18 cellular contexts compared by ENCODE assay signal in the genomic region with DNA sequence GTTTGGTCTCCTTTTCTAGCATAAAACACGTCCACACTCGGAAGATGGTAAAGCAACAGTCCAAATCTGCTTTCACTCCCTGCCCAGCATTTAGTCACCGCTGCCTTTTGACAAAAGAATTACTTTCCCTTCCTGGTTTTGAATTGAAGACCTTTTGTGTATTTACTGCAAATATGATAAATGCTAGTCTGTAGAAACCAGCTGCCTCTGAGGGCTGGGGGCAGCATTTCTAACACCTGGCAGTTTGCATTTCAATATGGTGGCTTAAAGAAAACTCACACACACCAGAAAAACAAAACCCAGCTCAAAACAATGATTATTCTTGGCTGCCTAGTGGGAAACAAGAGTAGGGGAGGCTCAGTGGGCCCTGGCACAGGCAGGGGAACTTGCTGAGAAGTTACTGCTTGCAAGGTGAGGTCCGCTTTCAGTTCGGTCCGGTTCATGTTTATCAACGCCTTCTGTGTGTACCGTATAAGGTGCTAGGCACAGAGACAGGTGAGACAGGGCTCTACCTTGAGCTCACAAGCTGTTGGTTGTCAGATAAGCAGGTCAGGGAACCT. TPM values are rescaled to one million over a fixed set of nuclear protein-coding genes. Genes with fewer than 3 reads are reported as not detected.
DNase-seq lines count a peak whose midpoint lies in the region; ATAC-seq, FAIRE-seq and TF ChIP-seq lines count a peak whose summit lies in the region.
"Had no signal": no experiment of that assay in that cellular context is flagged by ENCODE, and none has a peak within 500 bp of the region (broad histone marks: within the 10 kb centered on the region; RNA-seq: fewer than 3 reads in every experiment).

No MANE protein-coding gene starts in this region.

- H3K36me3 Mint-ChIP-seq in astrocyte (ENCODE audit: low read depth, unreplicated experiment) = peaks cover 14% of the 10 kb centered on the region
- H3K36me3 Mint-ChIP-seq: natural killer cell treated with Interleukin-12 subunit alpha and Interleukin-12 subunit beta and Interleukin-15 and Interleukin-18, amount 100 ng/mL, for 72 hours had no signal

- peak overlapping the region; percentile 22 for H3K4me2 ChIP-seq in astrocyte (ENCODE audit: low read length)
- H3K4me2 ChIP-seq in parathyroid adenoma (ENCODE audit: low read length) = no peak overlapping the region

- no peak for FAIRE-seq in astrocyte (lab: Jason Lieb, UNC)
- FAIRE-seq: islet of Langerhans, urothelium cell line had no signal

- H3K4me3 ChIP-seq in astrocyte (ENCODE audit: insufficient read depth, low read depth, low read length) (no peak overlapping the region), parathyroid adenoma (ENCODE audit: low read depth, low read length) (no peak overlapping the region), coronary artery (no peak overlapping the region)

- H2AFZ ChIP-seq in astrocyte (ENCODE audit: low read depth, low read length) (no peak overlapping the region), parathyroid adenoma (no peak overlapping the region)

- no peaks in the 10 kb centered on the region for H3K79me2 ChIP-seq in astrocyte (ENCODE audit: insufficient read depth, low read length)
- H3K79me2 ChIP-seq in parathyroid adenoma = peaks cover 91% of the 10 kb centered on the region

- H3K27ac ChIP-seq in astrocyte (ENCODE audit: low read depth, low read length) (no peak overlapping the region), parathyroid adenoma (peak overlapping the region; percentile 45), coronary artery (no peak overlapping the region)

- no peaks in the 10 kb centered on the region for H3K27me3 Mint-ChIP-seq in astrocyte (ENCODE audit: low read depth, unreplicated experiment)
- H3K27me3 Mint-ChIP-seq: natural killer cell treated with Interleukin-12 subunit alpha and Interleukin-12 subunit beta and Interleukin-15 and Interleukin-18, amount 100 ng/mL, for 72 hours had no signal

- H4K20me1 ChIP-seq in astrocyte (ENCODE audit: insufficient read depth, low read length) = peaks cover 71% of the 10 kb centered on the region

- H3K4me1 ChIP-seq in astrocyte (ENCODE audit: insufficient read depth, low read length) (no peaks in the 10 kb centered on the region), parathyroid adenoma (peaks cover 29% of the 10 kb centered on the region)

- peaks cover 8% of the 10 kb centered on the region for H3K4me1 Mint-ChIP-seq in astrocyte (ENCODE audit: low read depth, unreplicated experiment)

- no peak overlapping the region for H3K4me3 Mint-ChIP-seq in astrocyte (ENCODE audit: unreplicated experiment)
- H3K4me3 Mint-ChIP-seq: activated naive CD4-positive, alpha-beta T cell treated with anti-CD3 and anti-CD28 coated beads for 36 hours; natural killer cell treated with Interleukin-12 subunit alpha and Interleukin-12 subunit beta and Interleukin-15 and Interleukin-18, amount 100 ng/mL, for 72 hours had no signal

- no peaks in the 10 kb centered on the region for H3K9me3 Mint-ChIP-seq in astrocyte (ENCODE audit: unreplicated experiment)
- H3K9me3 Mint-ChIP-seq: activated naive CD4-positive, alpha-beta T cell treated with anti-CD3 and anti-CD28 coated beads for 36 hours; natural killer cell treated with Interleukin-12 subunit alpha and Interleukin-12 subunit beta and Interleukin-15 and Interleukin-18, amount 100 ng/mL, for 72 hours had no signal

- no peak overlapping the region for H3K9ac ChIP-seq in astrocyte (ENCODE audit: low read length)
- no peak overlapping the region for H3K9ac ChIP-seq in parathyroid adenoma

- H3K27me3 ChIP-seq in astrocyte (ENCODE audit: insufficient read depth, low read length) (no peaks in the 10 kb centered on the region), parathyroid adenoma (ENCODE audit: control insufficient read depth, insufficient read depth, low read length) (no peaks in the 10 kb centered on the region)

- H3K9me3 ChIP-seq in astrocyte (ENCODE audit: insufficient read depth, low read depth, low read length) (no peaks in the 10 kb centered on the region), parathyroid adenoma (ENCODE audit: control insufficient read depth, low read length) (no peaks in the 10 kb centered on the region)

- ATAC-seq in HG03025 (IDR thresholded peaks at IDR 0.05; ENCODE audit: low FRiP score, unreplicated experiment) = no peak
- ATAC-seq: natural killer cell treated with Interleukin-12 subunit alpha and Interleukin-12 subunit beta and Interleukin-15 and Interleukin-18, amount 100 ng/mL, for 72 hours; stimulated activated naive CD8-positive, alpha-beta T cell treated with anti-CD3 and anti-CD28 coated beads, Interleukin-15, Interleukin-2, amounts not matched to agents 100 U/mL and 50 U/mL, for 24 hours had no signal

- H3K27ac Mint-ChIP-seq in astrocyte (ENCODE audit: unreplicated experiment) = no peak overlapping the region
- H3K27ac Mint-ChIP-seq: activated naive CD4-positive, alpha-beta T cell treated with anti-CD3 and anti-CD28 coated beads for 36 hours; natural killer cell treated with Interleukin-12 subunit alpha and Interleukin-12 subunit beta and Interleukin-15 and Interleukin-18, amount 100 ng/mL, for 72 hours had no signal

- DNase-seq in NCI-H345 (lab: John Stamatoyannopoulos, UW) = peak; percentile 44
- DNase-seq in NCI-H345 treated with DMSO at 0.1 percent for 48 hours (lab: John Stamatoyannopoulos, UW; ENCODE audit: unreplicated experiment) = no peak
- peak; percentile 86 for DNase-seq in NCI-H146 treated with DMSO at 0.1 percent for 48 hours (lab: John Stamatoyannopoulos, UW; ENCODE audit: unreplicated experiment)
- DNase-seq in astrocyte (ENCODE audit: low read depth) = no peak
- no peak for DNase-seq in Ammon's horn (ENCODE audit: low spot score)
- no peak for DNase-seq in coronary artery (ENCODE audit: low spot score)
- DNase-seq: activated CD4-positive, alpha-beta T cell treated with anti-CD3 and anti-CD28 coated beads for 48 hours; activated CD8-positive, alpha-beta memory T cell treated with anti-CD3 and anti-CD28 coated beads, Interleukin-2, amount 50 U/mL, for 48 hours; activated naive CD4-positive, alpha-beta T cell treated with anti-CD3 and anti-CD28 coated beads for 36 hours; dermis blood vessel endothelial cell; erythroblast; mammary epithelial cell; stimulated activated naive CD8-positive, alpha-beta T cell treated with anti-CD3 and anti-CD28 coated beads, Interleukin-15, Interleukin-2, amounts not matched to agents 100 U/mL and 50 U/mL, for 24 hours had no signal

- TF ChIP-seq CTCF in astrocyte (IDR thresholded peaks at IDR 0.05; ENCODE audit: insufficient read depth, low read depth, low read length) (no peak), parathyroid adenoma (IDR thresholded peaks at IDR 0.05) (no peak), coronary artery (IDR thresholded peaks at IDR 0.05) (no peak)

- H3K36me3 ChIP-seq in astrocyte (ENCODE audit: insufficient read depth, low read length) (no peaks in the 10 kb centered on the region), parathyroid adenoma (ENCODE audit: control insufficient read depth, insufficient read depth, low read length) (no peaks in the 10 kb centered on the region)

RNA-seq across cellular contexts. Expression of a gene that starts 57.0 kb away (rescaled TPM):
- total RNA-seq in astrocyte = 53.7 and 67.9 TPM in 2 replicates

Comparison
In these comparisons a context has a peak if more than half of its experiments do, and no peak if none do; other contexts are left out.
1. DNase-seq: peak in NCI-H345 (single experiment) and NCI-H146 treated with DMSO at 0.1 percent for 48 hours (single experiment); none in NCI-H345 treated with DMSO at 0.1 percent for 48 hours (single experiment), astrocyte (single experiment), Ammon's horn (single experiment) and coronary artery (single experiment).